Comparison of ENCODE assay signal across 18 cellular contexts in genomic region chr1:64038119-64038518, GRCh38.
DNase-seq lines count a peak whose midpoint lies in the region; ATAC-seq and TF ChIP-seq lines count a peak whose summit lies in the region.
"Had no signal": no experiment of that assay in that cellular context is flagged by ENCODE, and none has a peak within 500 bp of the region (broad histone marks: within the 10 kb centered on the region; RNA-seq: fewer than 3 reads in every experiment).

No MANE protein-coding gene starts in this region.

- H3K27me3 ChIP-seq in ascending aorta (no peaks in the 10 kb centered on the region), skeletal muscle satellite cell (ENCODE audit: control insufficient read depth, insufficient read depth, low read length) (no peaks in the 10 kb centered on the region)
- H3K27me3 ChIP-seq: gastrocnemius medialis had no signal

- ATAC-seq in HG03571 (IDR thresholded peaks at IDR 0.05; ENCODE audit: unreplicated experiment) (no peak), HG02973 (IDR thresholded peaks at IDR 0.05; ENCODE audit: unreplicated experiment) (no peak)
- ATAC-seq: activated naive CD4-positive, alpha-beta T cell treated with anti-CD3 and anti-CD28 coated beads, Interleukin-2, amount 50 U/mL, for 72 hours; effector memory CD8-positive, alpha-beta T cell; gastrocnemius medialis; natural killer cell had no signal

- H3K36me3 ChIP-seq in ascending aorta = no peaks in the 10 kb centered on the region
- no peaks in the 10 kb centered on the region for H3K36me3 ChIP-seq in skeletal muscle satellite cell (ENCODE audit: insufficient read depth, low read length)
- H3K36me3 ChIP-seq: gastrocnemius medialis had no signal

- peak; percentile 21 for DNase-seq in HCEC 1CT
- no peak for DNase-seq in ascending aorta (ENCODE audit: low spot score in 2 of 2)
- peak; percentile 45 for DNase-seq in glomerular visceral epithelial cell (ENCODE audit: extremely low spot score)
- DNase-seq in activated T-cell treated with anti-CD3 and anti-CD28 coated beads, Interleukin-2, amount 50 U/mL, for 24 hours = no peak
- DNase-seq in T-helper 2 cell treated with Interferon-gamma antibody and Interleukin-4, amounts not matched to agents 5 μg/mL and 100 μg/mL, for 36 hours (ENCODE audit: low spot score) = no peak
- DNase-seq: activated CD4-positive, CD25-positive, alpha-beta regulatory T cell treated with anti-CD3 and anti-CD28 coated beads, Interleukin-2, amount 50 U/mL, for 72 hours; Caco-2; caudate nucleus; effector memory CD8-positive, alpha-beta T cell; gastrocnemius medialis; natural killer cell; NCI-H446; retina; SHP77 treated with DMSO at 0.1 percent for 48 hours had no signal

- peaks cover 12% of the 10 kb centered on the region for H3K27me3 Mint-ChIP-seq in activated T-cell treated with anti-CD3 and anti-CD28 coated beads, Interleukin-2, amount 50 U/mL, for 24 hours
- peaks cover 2% of the 10 kb centered on the region for H3K27me3 Mint-ChIP-seq in T-helper 2 cell treated with Interferon-gamma antibody and Interleukin-4, amounts not matched to agents 5 μg/mL and 100 μg/mL, for 36 hours (ENCODE audit: low read depth)

- no peaks in the 10 kb centered on the region for H3K9me3 Mint-ChIP-seq in activated T-cell treated with anti-CD3 and anti-CD28 coated beads, Interleukin-2, amount 50 U/mL, for 24 hours
- H3K9me3 Mint-ChIP-seq in T-helper 2 cell treated with Interferon-gamma antibody and Interleukin-4, amounts not matched to agents 5 μg/mL and 100 μg/mL, for 36 hours = no peaks in the 10 kb centered on the region
- H3K9me3 Mint-ChIP-seq: effector memory CD8-positive, alpha-beta T cell; natural killer cell had no signal

- H3K4me3 Mint-ChIP-seq in activated T-cell treated with anti-CD3 and anti-CD28 coated beads, Interleukin-2, amount 50 U/mL, for 24 hours = no peak overlapping the region
- H3K4me3 Mint-ChIP-seq in T-helper 2 cell treated with Interferon-gamma antibody and Interleukin-4, amounts not matched to agents 5 μg/mL and 100 μg/mL, for 36 hours = no peak overlapping the region
- H3K4me3 Mint-ChIP-seq: effector memory CD8-positive, alpha-beta T cell; natural killer cell had no signal

- no peaks in the 10 kb centered on the region for H3K36me3 Mint-ChIP-seq in activated T-cell treated with anti-CD3 and anti-CD28 coated beads, Interleukin-2, amount 50 U/mL, for 24 hours (ENCODE audit: low read depth)
- H3K36me3 Mint-ChIP-seq in T-helper 2 cell treated with Interferon-gamma antibody and Interleukin-4, amounts not matched to agents 5 μg/mL and 100 μg/mL, for 36 hours (ENCODE audit: low read depth) = no peaks in the 10 kb centered on the region
- H3K36me3 Mint-ChIP-seq: activated naive CD4-positive, alpha-beta T cell treated with anti-CD3 and anti-CD28 coated beads, Interleukin-2, amount 50 U/mL, for 72 hours; natural killer cell had no signal

- H3K9me3 ChIP-seq in ascending aorta = no peaks in the 10 kb centered on the region
- no peaks in the 10 kb centered on the region for H3K9me3 ChIP-seq in skeletal muscle satellite cell (replicated peaks; ENCODE audit: low read length)
- H3K9me3 ChIP-seq: Caco-2, gastrocnemius medialis had no signal

- no peak for TF ChIP-seq CTCF in ascending aorta (IDR thresholded peaks at IDR 0.05)

- no peak overlapping the region for H3K4me3 ChIP-seq in ascending aorta
- no peak overlapping the region for H3K4me3 ChIP-seq in skeletal muscle satellite cell (ENCODE audit: low read length)
- H3K4me3 ChIP-seq: gastrocnemius medialis had no signal

- no peaks in the 10 kb centered on the region for H3K4me1 Mint-ChIP-seq in activated T-cell treated with anti-CD3 and anti-CD28 coated beads, Interleukin-2, amount 50 U/mL, for 24 hours (ENCODE audit: low read depth)
- no peaks in the 10 kb centered on the region for H3K4me1 Mint-ChIP-seq in T-helper 2 cell treated with Interferon-gamma antibody and Interleukin-4, amounts not matched to agents 5 μg/mL and 100 μg/mL, for 36 hours (ENCODE audit: low read depth)
- H3K4me1 Mint-ChIP-seq: natural killer cell had no signal

- intact Hi-C loops in ascending aorta (cut with DNase I) = no loop called here

- H3K27ac ChIP-seq in ascending aorta = peak overlapping the region; percentile 80 to 85

- H3K9ac ChIP-seq in skeletal muscle satellite cell (ENCODE audit: low read depth, low read length) = peak overlapping the region; percentile 70

- no peak overlapping the region for H3K27ac Mint-ChIP-seq in activated T-cell treated with anti-CD3 and anti-CD28 coated beads, Interleukin-2, amount 50 U/mL, for 24 hours
- H3K27ac Mint-ChIP-seq in T-helper 2 cell treated with Interferon-gamma antibody and Interleukin-4, amounts not matched to agents 5 μg/mL and 100 μg/mL, for 36 hours = no peak overlapping the region
- H3K27ac Mint-ChIP-seq: activated naive CD4-positive, alpha-beta T cell treated with anti-CD3 and anti-CD28 coated beads, Interleukin-2, amount 50 U/mL, for 72 hours; effector memory CD8-positive, alpha-beta T cell; natural killer cell had no signal

- no peak overlapping the region for H3K4me2 ChIP-seq in skeletal muscle satellite cell (ENCODE audit: low read length)

- H3K4me1 ChIP-seq in ascending aorta = peaks cover 11 to 63% of the 10 kb centered on the region in 2 donors
- peaks cover 62% of the 10 kb centered on the region for H3K4me1 ChIP-seq in skeletal muscle satellite cell (ENCODE audit: control insufficient read depth, insufficient read depth, low read length)
- H3K4me1 ChIP-seq: Caco-2 had no signal

Comparison
In these comparisons a context has a peak if more than half of its experiments do, and no peak if none do; other contexts are left out.
1. DNase-seq: peak in HCEC 1CT (single experiment) and glomerular visceral epithelial cell (single experiment); none in ascending aorta (0 of 2), activated T-cell treated with anti-CD3 and anti-CD28 coated beads, Interleukin-2, amount 50 U/mL, for 24 hours (single experiment) and T-helper 2 cell treated with Interferon-gamma antibody and Interleukin-4, amounts not matched to agents 5 μg/mL and 100 μg/mL, for 36 hours (single experiment).